Comparison of ENCODE assay signal across 13 cellular contexts in the genomic region with DNA sequence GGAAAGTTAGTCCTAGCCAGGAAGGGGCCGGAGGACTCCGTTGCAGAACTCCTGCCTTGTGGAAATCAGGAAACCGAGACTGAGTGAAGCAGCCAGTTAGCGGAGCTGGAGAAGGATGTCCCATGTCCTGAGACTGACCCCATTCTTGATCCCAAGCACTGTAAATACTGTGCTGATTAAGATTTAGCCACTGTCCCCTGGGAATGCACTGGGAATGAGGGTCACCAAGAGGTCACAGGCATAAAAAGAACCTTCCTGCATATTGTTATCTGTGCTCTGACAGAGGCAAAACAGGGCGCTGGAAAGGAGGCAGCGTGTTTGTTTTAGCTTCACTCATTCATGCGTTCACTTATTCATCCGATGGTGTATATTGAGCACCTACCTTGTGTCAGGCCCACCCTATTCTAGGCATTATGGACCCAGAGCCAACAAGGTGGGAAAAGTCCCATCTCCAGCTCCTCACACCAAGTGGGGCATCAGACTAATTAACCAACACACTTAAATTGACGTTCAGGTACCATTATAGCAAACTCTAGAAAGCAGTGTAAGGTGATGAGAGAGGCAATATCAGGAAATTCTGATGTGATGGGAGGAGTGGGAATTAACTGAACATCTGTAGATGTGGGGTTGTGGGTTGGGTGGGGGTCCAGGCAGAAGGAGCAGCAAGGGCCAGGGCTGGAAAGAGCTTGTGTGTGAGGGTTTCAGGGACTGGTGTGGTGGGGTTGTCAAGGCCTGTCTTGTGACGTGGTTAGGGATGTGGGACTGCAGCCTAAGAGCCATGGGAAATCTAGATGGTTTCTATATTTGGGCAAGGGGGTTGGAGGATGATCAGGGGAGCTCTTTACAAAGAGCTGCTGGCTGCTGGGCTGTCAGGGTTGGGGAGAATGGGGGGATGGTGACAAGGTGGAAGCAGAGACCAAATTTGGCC. TPM values are rescaled to one million over a fixed set of nuclear protein-coding genes. Genes with fewer than 3 reads are reported as not detected.
DNase-seq lines count a peak whose midpoint lies in the region; ATAC-seq and TF ChIP-seq lines count a peak whose summit lies in the region.
"Had no signal": no experiment of that assay in that cellular context is flagged by ENCODE, and none has a peak within 500 bp of the region (broad histone marks: within the 10 kb centered on the region; RNA-seq: fewer than 3 reads in every experiment).

No MANE protein-coding gene starts in this region.

- H3K4me3 Mint-ChIP-seq in mesothelial cell of epicardium (no peak overlapping the region), natural killer cell (no peak overlapping the region)
- H3K4me3 Mint-ChIP-seq: immature natural killer cell had no signal

- H3K36me3 ChIP-seq in esophagus squamous epithelium (no peaks in the 10 kb centered on the region), transverse colon (no peaks in the 10 kb centered on the region)

- H3K4me3 ChIP-seq in esophagus squamous epithelium (no peak overlapping the region), transverse colon (no peak overlapping the region)

- H3K4me1 Mint-ChIP-seq in mesothelial cell of epicardium (peaks cover 38% of the 10 kb centered on the region), natural killer cell (peaks cover 13 to 14% of the 10 kb centered on the region in 2 donors)

- intact Hi-C loops in esophagus squamous epithelium (cut with DNase I) (no loop called here), transverse colon (cut with DNase I; ENCODE audit: low total_unique reads) (no loop called here), natural killer cell (cut with micrococcal nuclease) (no loop called here)

- H3K36me3 Mint-ChIP-seq in mesothelial cell of epicardium (no peaks in the 10 kb centered on the region), natural killer cell (no peaks in the 10 kb centered on the region)

- H3K9me3 ChIP-seq in esophagus squamous epithelium (no peaks in the 10 kb centered on the region), transverse colon (no peaks in the 10 kb centered on the region)

- TF ChIP-seq POLR2A in esophagus squamous epithelium (IDR thresholded peaks at IDR 0.05): no peak
- no peak for TF ChIP-seq POLR2A in transverse colon (IDR thresholded peaks at IDR 0.05)

- H3K9me3 Mint-ChIP-seq in mesothelial cell of epicardium (no peaks in the 10 kb centered on the region), natural killer cell (no peaks in the 10 kb centered on the region)
- H3K9me3 Mint-ChIP-seq: immature natural killer cell had no signal

- H3K4me1 ChIP-seq in esophagus squamous epithelium (peaks cover 3 to 48% (median 27%) of the 10 kb centered on the region in 3 donors), transverse colon (peaks cover 5 to 21% (median 7%) of the 10 kb centered on the region in 4 donors)

- WGBS in esophagus squamous epithelium, 2 donors: 63 to 80% methylated on average over 10 of the region's 10 CpGs
- WGBS in transverse colon (ENCODE audit: low coverage in 1 of 2), 2 donors: 77 to 100% methylated on average over 1 to 10 of the region's 10 CpGs

- no peak for TF ChIP-seq CTCF in esophagus squamous epithelium (IDR thresholded peaks at IDR 0.05)
- no peak for TF ChIP-seq CTCF in mesothelial cell of epicardium (IDR thresholded peaks at IDR 0.05; ENCODE audit: unreplicated experiment)
- no peak for TF ChIP-seq CTCF in transverse colon (IDR thresholded peaks at IDR 0.05)
- no peak for TF ChIP-seq CTCF in natural killer cell (IDR thresholded peaks at IDR 0.05)

- peak; percentile 34 for DNase-seq in activated effector memory CD4-positive, alpha-beta T cell treated with anti-CD3 and anti-CD28 coated beads, Interleukin-2, amount 50 U/mL, for 16 hours
- DNase-seq in activated effector memory CD4-positive, alpha-beta T cell treated with Interleukin-2 at 50 U/mL for 16 hours: no peak
- DNase-seq in esophagus squamous epithelium (lab: John Stamatoyannopoulos, UW) (no peak), mesothelial cell of epicardium (ENCODE audit: low spot score in 2 of 2, unreplicated experiment in 2 of 2) (no peak), transverse colon (no peak), natural killer cell (no peak), hepatic stellate cell (ENCODE audit: low spot score) (no peak)
- DNase-seq: activated CD8-positive, alpha-beta memory T cell treated with anti-CD3 and anti-CD28 coated beads, Interleukin-2, amount 50 U/mL, for 4 hours; DMS79 treated with DMSO at 0.1 percent for 48 hours; immature natural killer cell; SHP77 treated with DMSO at 0.1 percent for 48 hours had no signal

- in situ Hi-C loops in transverse colon (cut with MboI; ENCODE audit: low pct_ligation_motif_present in 1 of 4, low pct_unique_long_range_greater_than_20kb in 1 of 4, low sequenced_read_pairs in 3 of 4): loop anchor here in 1 of 4 donors (25.0 kb wide), 1 partner anchor 355 kb away; no protein-coding TSS in a partner anchor

- H3K27me3 ChIP-seq in esophagus squamous epithelium (no peaks in the 10 kb centered on the region), transverse colon (no peaks in the 10 kb centered on the region)

- ATAC-seq in GM21576 (IDR thresholded peaks at IDR 0.05; ENCODE audit: unreplicated experiment) (no peak), natural killer cell (no peak)

- no peak for TF ChIP-seq EP300 in transverse colon (IDR thresholded peaks at IDR 0.05; ENCODE audit: low read depth)

- H3K27ac Mint-ChIP-seq in mesothelial cell of epicardium (peak overlapping the region; percentile 75), natural killer cell (no peak overlapping the region)
- H3K27ac Mint-ChIP-seq: immature natural killer cell had no signal

- H3K27me3 Mint-ChIP-seq in mesothelial cell of epicardium (ENCODE audit: low read depth) (no peaks in the 10 kb centered on the region), natural killer cell (ENCODE audit: low read depth in 2 of 2) (peaks cover 0 to 2% of the 10 kb centered on the region in 2 donors)

- H3K27ac ChIP-seq in esophagus squamous epithelium: peak overlapping the region; percentile 45 to 78 (median 53)
- peak overlapping the region; percentile 56 to 72 (median 66) for H3K27ac ChIP-seq in transverse colon

RNA-seq across cellular contexts. Expression of a gene that starts 10.6 kb away (rescaled TPM):
- total RNA-seq in esophagus squamous epithelium (10 to 100 TPM in 2 of 4 donors, 1 to 10 TPM in 2; 8.0 to 18.7 (median 11.5) TPM), mesothelial cell of epicardium (4.8 to 5.1 TPM (median 5.0 TPM) in 3 replicates), transverse colon (1 to 10 TPM in 3 of 4 donors, not detected in 1; 2.2 to 4.0 (median 3.4) TPM), natural killer cell (1 to 10 TPM; 1.5 to 5.5 (median 3.9) TPM)
- total RNA-seq: A172 had no signal
